Comparison of ENCODE assay signal across 5 cellular contexts in genomic region chr6:2550247-2550646, GRCh38.
"Had no signal": no experiment of that assay in that cellular context is flagged by ENCODE, and none has a peak within 500 bp of the region (broad histone marks: within the 10 kb centered on the region; RNA-seq: fewer than 3 reads in every experiment).

No MANE protein-coding gene starts in this region.

- H3K4me1 Mint-ChIP-seq: GM23338 had no signal

- ATAC-seq: GM23338, K562 had no signal

- H3K27ac Mint-ChIP-seq: GM23338, H9 had no signal

- DNase-seq: H9, HCEC 1CT, IMR-90 had no signal

- H3K4me3 Mint-ChIP-seq: GM23338, H9 had no signal

- H3K4me3 ChIP-seq: GM23338, K562 had no signal
